In genomic region chr15:80775340-80775739, GRCh38 we compare ENCODE assay signal across 9 cellular contexts. TPM values are rescaled to one million over a fixed set of nuclear protein-coding genes. Genes with fewer than 3 reads are reported as not detected.
"Had no signal": no experiment of that assay in that cellular context is flagged by ENCODE, and none has a peak within 500 bp of the region (broad histone marks: within the 10 kb centered on the region; RNA-seq: fewer than 3 reads in every experiment).

No MANE protein-coding gene starts in this region.

- H3K4me3 Mint-ChIP-seq: HFFc6, IgD-negative memory B cell had no signal

- H3K36me3 Mint-ChIP-seq: IgD-negative memory B cell had no signal

- DNase-seq: GM23248, GOT3, H7, HFFc6, KG1 had no signal

- H3K9me3 Mint-ChIP-seq: HFFc6, IgD-negative memory B cell had no signal

- H3K9me3 ChIP-seq: HAP-1 had no signal

- H3K36me3 ChIP-seq: HAP-1 had no signal

- H3K4me3 ChIP-seq: GM23248, HAP-1 had no signal

- ATAC-seq: HCT116 had no signal

- H3K27ac Mint-ChIP-seq: HFFc6, IgD-negative memory B cell had no signal

- H3K27ac ChIP-seq: HL-60 had no signal

- H2AFZ ChIP-seq: GM23248 had no signal

RNA-seq across cellular contexts. Expression of gene CEMIP, which starts 3.8 kb away (rescaled TPM):
- polyA plus RNA-seq: IgD-negative memory B cell had no signal
